Comparison of ENCODE assay signal across 1 cellular context in the genomic region with DNA sequence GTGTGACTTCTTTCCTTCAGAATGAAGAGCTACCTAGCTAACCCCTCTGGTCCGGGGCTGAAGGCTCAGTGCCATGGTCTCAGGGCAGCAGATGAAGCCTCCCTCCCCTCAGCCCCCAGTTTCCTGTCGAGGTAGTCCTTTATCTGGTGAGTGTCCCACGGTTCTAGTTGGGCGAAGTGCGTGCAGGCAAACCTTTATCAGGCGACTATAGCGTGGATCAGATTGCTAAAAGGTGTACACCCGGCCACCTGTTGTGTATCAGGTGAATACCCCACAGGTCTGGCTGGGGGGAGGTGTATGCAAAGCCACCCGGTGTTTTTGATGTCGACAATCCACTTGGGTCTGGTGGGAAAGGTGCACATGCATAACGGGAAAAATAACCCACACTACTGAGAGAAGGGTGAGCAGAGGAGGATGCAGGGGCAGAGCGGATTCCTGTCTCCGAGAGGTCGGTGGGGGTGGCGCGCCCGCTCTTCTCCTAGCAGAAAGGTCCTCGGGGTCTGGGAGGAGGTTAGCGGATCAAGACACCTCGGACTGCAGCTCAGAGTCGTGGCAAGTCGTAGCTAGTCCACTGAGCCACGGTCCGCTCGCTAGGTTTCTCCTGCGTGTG.
TF ChIP-seq lines count a peak whose summit lies in the region.

No MANE protein-coding gene starts in this region.

TF ChIP-seq in endothelial cell of umbilical vein, 7 proteins besides CTCF, POLR2A, EP300 and RAD21:
- TF ChIP-seq FOS (IDR thresholded peaks at IDR 0.05; ENCODE audit: borderline replicate concordance, insufficient read depth, low read length) (no peak), JUN (IDR thresholded peaks at IDR 0.05; ENCODE audit: borderline replicate concordance, insufficient read depth, insufficient read length, low read depth) (no peak), POLR2AphosphoS5 (IDR thresholded peaks at IDR 0.05; ENCODE audit: insufficient read depth, low read depth, low read length) (no peak), GATA2 (IDR thresholded peaks at IDR 0.05; ENCODE audit: insufficient read depth, insufficient read length, low read depth, low read length) (no peak)
- TF ChIP-seq, protein P1, sequence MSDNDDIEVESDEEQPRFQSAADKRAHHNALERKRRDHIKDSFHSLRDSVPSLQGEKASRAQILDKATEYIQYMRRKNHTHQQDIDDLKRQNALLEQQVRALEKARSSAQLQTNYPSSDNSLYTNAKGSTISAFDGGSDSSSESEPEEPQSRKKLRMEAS (IDR thresholded peaks at IDR 0.05; ENCODE audit: insufficient read depth, insufficient read length), result no peak
